In the genomic region with DNA sequence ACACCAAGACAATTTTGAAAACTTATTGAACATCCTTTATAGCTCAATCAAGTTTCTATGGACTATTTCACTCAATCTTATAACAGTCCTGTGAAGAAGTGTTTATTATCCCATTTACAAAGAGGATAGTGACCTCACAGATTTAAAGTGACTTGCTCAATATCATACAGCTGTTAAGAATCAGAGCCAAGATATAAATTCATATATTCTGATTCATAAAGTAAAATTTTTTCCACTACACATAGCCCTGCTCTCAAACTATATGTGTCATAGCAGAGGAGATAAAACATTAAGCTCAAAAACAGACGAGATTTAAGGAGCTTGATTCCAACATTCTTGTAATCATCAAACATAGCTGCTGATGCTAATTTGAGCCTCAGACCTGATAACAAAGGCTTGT, we compare ENCODE assay signal across 26 cellular contexts.
DNase-seq lines count a peak whose midpoint lies in the region; ATAC-seq, FAIRE-seq and TF ChIP-seq lines count a peak whose summit lies in the region.
"Had no signal": no experiment of that assay in that cellular context is flagged by ENCODE, and none has a peak within 500 bp of the region (broad histone marks: within the 10 kb centered on the region; RNA-seq: fewer than 3 reads in every experiment).

No MANE protein-coding gene starts in this region.

- no peak overlapping the region for H3K4ac ChIP-seq in IMR-90 (ENCODE audit: low read depth, low read length)

- H3K4me2 ChIP-seq in IMR-90 (ENCODE audit: low read depth, low read length) = no peak overlapping the region
- H3K4me2 ChIP-seq: BLaER1, KMS-11 had no signal

- H3K4me1 ChIP-seq in IMR-90 (ENCODE audit: control insufficient read depth, insufficient read depth, low read length) = peaks cover 5% of the 10 kb centered on the region
- H3K4me1 ChIP-seq: BLaER1 had no signal

- no peak overlapping the region for H2AFZ ChIP-seq in IMR-90 (replicated peaks; ENCODE audit: low read length, poor library complexity)

- H2BK120ac ChIP-seq in IMR-90 (ENCODE audit: low read depth, low read length) = no peak overlapping the region

- in situ Hi-C loops in IMR-90 (cut with MboI; ENCODE audit: low sequenced_read_pairs) = loop anchor here (25.0 kb wide), 1 partner anchor 828 kb away; no protein-coding TSS in a partner anchor

- no peak for TF ChIP-seq RAD21 in IMR-90 (IDR thresholded peaks at IDR 0.05; ENCODE audit: low read length)

- BruUV-seq in IMR-90 (replicated peaks; lab: Mats Ljungman, UMichigan) = no TSS peak

- H3K36me3 ChIP-seq in IMR-90 (ENCODE audit: control insufficient read depth, insufficient read depth, low read length) (peaks cover 3% of the 10 kb centered on the region; the same call in 1 of the 2 replicates), bronchial epithelial cell (ENCODE audit: control insufficient read depth, insufficient read depth, low read length) (no peaks in the 10 kb centered on the region)
- H3K36me3 ChIP-seq: brain microvascular endothelial cell, vagina had no signal

- H3K9ac ChIP-seq in IMR-90 (ENCODE audit: low read depth, low read length) = no peak overlapping the region
- H3K9ac ChIP-seq: BLaER1, KMS-11 had no signal

- no peak overlapping the region for H2AK5ac ChIP-seq in IMR-90 (ENCODE audit: low read depth, low read length)

- FAIRE-seq in bronchial epithelial cell (lab: Jason Lieb, UNC) = no peak
- FAIRE-seq: HTR-8/SVneo, small intestine had no signal

- dilution Hi-C loops in IMR-90 (cut with HindIII; ENCODE audit: low sequenced_read_pairs, unreplicated experiment) = no loop called here

- H2BK15ac ChIP-seq in IMR-90 (ENCODE audit: low read depth, low read length) = no peak overlapping the region

- H3K14ac ChIP-seq in IMR-90 (replicated peaks; ENCODE audit: low read depth, low read length) = no peak overlapping the region

- H3K9me1 ChIP-seq in IMR-90 (ENCODE audit: insufficient read depth, low read length) = no peaks in the 10 kb centered on the region

- H3K4me3 ChIP-seq in IMR-90 (ENCODE audit: insufficient read depth, low read depth, low read length) (no peak overlapping the region), bronchial epithelial cell (ENCODE audit: low read depth, low read length) (no peak overlapping the region), fibroblast of villous mesenchyme (ENCODE audit: low read depth, low read length) (no peak overlapping the region)
- H3K4me3 ChIP-seq: BLaER1, SK-N-MC, suprapubic skin, vagina had no signal

- no peak overlapping the region for H4K91ac ChIP-seq in IMR-90 (ENCODE audit: insufficient read depth, low read depth, low read length)

- DNase-seq in EH (ENCODE audit: low read depth) = peak; percentile 23
- DNase-seq in IMR-90 = peak; percentile 73
- peak; percentile 30 for DNase-seq in bronchial epithelial cell (ENCODE audit: low read depth)
- DNase-seq in fibroblast of villous mesenchyme (ENCODE audit: low read depth) = peak; percentile 9
- DNase-seq in head of caudate nucleus = no peak
- no peak for DNase-seq in SW480 (ENCODE audit: low spot score)
- DNase-seq in NCI-H1436 treated with DMSO at 0.1 percent for 48 hours (lab: John Stamatoyannopoulos, UW) = no peak
- DNase-seq: ACHN; activated CD4-positive, alpha-beta T cell treated with anti-CD3 and anti-CD28 coated beads, Interleukin-2, amount 10 ng/mL, durations not matched to agents 24 days and 14 days; brain microvascular endothelial cell; cortex of kidney; DMS53; left colon; mesendoderm; NCI-H1694 treated with DMSO at 0.1 percent for 48 hours; RPMI8226; small intestine had no signal

- H4K20me1 ChIP-seq in IMR-90 (ENCODE audit: insufficient read depth, low read length) = no peaks in the 10 kb centered on the region
- H4K20me1 ChIP-seq: BLaER1 had no signal

- TF ChIP-seq CTCF in IMR-90 (conservative IDR thresholded peaks at IDR 0.05; ENCODE audit: low read depth, low read length) (no peak), bronchial epithelial cell (IDR thresholded peaks at IDR 0.05; ENCODE audit: insufficient read depth, low read length, severe bottlenecking) (no peak), fibroblast of villous mesenchyme (IDR thresholded peaks at IDR 0.05; ENCODE audit: insufficient read depth, low read depth, low read length) (no peak)

- WGBS in IMR-90 (ENCODE audit: extremely low coverage in 2 of 2, insufficient read length in 1 of 2), 2 experiments = no CpG with 5 or more reads among the region's 1 CpG

- peak; percentile 38 for ATAC-seq in IMR-90 (ENCODE audit: low read depth)
- no peak for ATAC-seq in HG03280 (IDR thresholded peaks at IDR 0.05; ENCODE audit: unreplicated experiment)
- ATAC-seq: activated naive CD4-positive, alpha-beta T cell treated with anti-CD3 and anti-CD28 coated beads, Interleukin-2, amount 50 U/mL, for 72 hours; foreskin keratinocyte; left colon had no signal

- no peak overlapping the region for H4K8ac ChIP-seq in IMR-90 (ENCODE audit: low read depth in 2 of 2, low read length in 2 of 2)

- CTCF ChIA-PET in IMR-90 (lab: Yijun Ruan, JAX) = interaction anchor here (1.3 kb wide), 1 partner anchor 11 kb away, joined by 3 read pairs; no protein-coding TSS in a partner anchor

- TF ChIP-seq POLR2A in IMR-90 (IDR thresholded peaks at IDR 0.05; ENCODE audit: low read depth, low read length) = no peak

- H3K9me3 ChIP-seq in IMR-90 (ENCODE audit: control insufficient read depth, insufficient read depth, low read length) = no peaks in the 10 kb centered on the region
- H3K9me3 ChIP-seq: BLaER1, suprapubic skin, vagina had no signal

- H3K18ac ChIP-seq in IMR-90 (ENCODE audit: low read depth, low read length) = no peak overlapping the region; the same call in 1 of the 2 replicates

- H3K27me3 ChIP-seq in IMR-90 (ENCODE audit: control insufficient read depth, insufficient read depth, low read length) = no peaks in the 10 kb centered on the region
- no peaks in the 10 kb centered on the region for H3K27me3 ChIP-seq in bronchial epithelial cell (ENCODE audit: control insufficient read depth, insufficient read depth, low read length)
- H3K27me3 ChIP-seq: BLaER1, brain microvascular endothelial cell, foreskin keratinocyte, suprapubic skin, vagina had no signal

- H3K27ac ChIP-seq in IMR-90 (ENCODE audit: insufficient read depth, low read length) = no peak overlapping the region
- H3K27ac ChIP-seq: BLaER1, brain microvascular endothelial cell, foreskin keratinocyte, KMS-11, SK-N-MC, suprapubic skin, vagina had no signal

- POLR2A ChIA-PET in IMR-90 (lab: Charles Lee; ENCODE audit: unreplicated experiment) = interaction anchor here (0.5 kb wide), 1 partner anchor 446 kb away, joined by 6 read pairs; no protein-coding TSS in a partner anchor

- no peak overlapping the region for H3K56ac ChIP-seq in IMR-90 (ENCODE audit: extremely low read depth, insufficient read depth, low read length)

- no peak overlapping the region for H2AK9ac ChIP-seq in IMR-90 (replicated peaks; ENCODE audit: low read depth, low read length, poor library complexity)

- peak overlapping the region; percentile 68; the same call in 1 of the 2 replicates for H4K5ac ChIP-seq in IMR-90 (ENCODE audit: low read depth, low read length)

- no peak overlapping the region for H2BK5ac ChIP-seq in IMR-90 (ENCODE audit: low read depth, low read length, poor library complexity, severe bottlenecking)

- H3K79me1 ChIP-seq in IMR-90 (ENCODE audit: low read depth in 1 of 2, low read length in 2 of 2) = peaks cover 9 to 17% of the 10 kb centered on the region in 2 experiments; a peak in 2 of 4 replicates

- intact Hi-C loops in IMR-90 (cut with micrococcal nuclease) (loop anchor here (5.0 kb wide), 1 partner anchor 848 kb away; no protein-coding TSS in a partner anchor), head of caudate nucleus (cut with DNase I) (no loop called here)

- no peak overlapping the region for H3K23ac ChIP-seq in IMR-90 (ENCODE audit: low read depth, low read length)

- no peak overlapping the region for H2BK20ac ChIP-seq in IMR-90 (ENCODE audit: low read depth, low read length)

TF ChIP-seq in IMR-90, 13 proteins besides CTCF, POLR2A, EP300 and RAD21:
- peak; percentile 85 for TF ChIP-seq CEBPB (IDR thresholded peaks at IDR 0.05; ENCODE audit: low read depth, low read length)
- TF ChIP-seq MAZ (IDR thresholded peaks at IDR 0.05; ENCODE audit: borderline replicate concordance, low read depth, low read length) = no peak

Comparison
In these comparisons a context has a peak if more than half of its experiments do, and no peak if none do; other contexts are left out.
1. DNase-seq: peak in EH (single experiment), IMR-90 (single experiment), bronchial epithelial cell (single experiment) and fibroblast of villous mesenchyme (single experiment); none in head of caudate nucleus (0 of 42), SW480 (single experiment) and NCI-H1436 treated with DMSO at 0.1 percent for 48 hours (single experiment).